20 cellular contexts compared by ENCODE assay signal in the genomic region with DNA sequence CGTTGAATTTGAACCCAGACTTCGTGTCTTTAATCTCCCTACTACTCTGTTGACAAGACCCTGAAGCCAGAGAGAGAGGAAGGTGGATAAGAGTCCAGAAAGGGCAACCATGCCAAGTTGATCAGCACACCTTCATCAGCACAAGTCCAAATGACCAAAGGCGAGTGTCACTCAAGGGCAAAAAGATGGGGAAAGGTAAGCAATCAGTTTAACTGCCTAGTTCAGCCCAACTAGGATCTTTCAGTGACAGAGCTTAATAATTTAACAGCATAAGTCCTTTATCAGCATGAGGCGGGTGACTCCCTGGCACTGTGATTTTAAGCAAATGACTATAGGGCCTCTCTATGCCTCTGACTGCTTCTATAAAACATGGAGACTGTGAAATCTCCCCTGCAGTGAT. TPM values are rescaled to one million over a fixed set of nuclear protein-coding genes. Genes with fewer than 3 reads are reported as not detected.
A peak's percentile ranks its signal among the peaks of the same experiment; 100 is the strongest.
DNase-seq lines count a peak whose midpoint lies in the region; ATAC-seq and TF ChIP-seq lines count a peak whose summit lies in the region.
"Had no signal": no experiment of that assay in that cellular context is flagged by ENCODE, and none has a peak within 500 bp of the region (broad histone marks: within the 10 kb centered on the region; RNA-seq: fewer than 3 reads in every experiment).

No MANE protein-coding gene starts in this region.

- H3K79me2 ChIP-seq in fibroblast of lung (ENCODE audit: control insufficient read depth, insufficient read depth, low read length): peaks cover 45% of the 10 kb centered on the region

- H3K36me3 ChIP-seq in fibroblast of lung (ENCODE audit: control insufficient read depth, insufficient read depth, low read length): no peaks in the 10 kb centered on the region
- H3K36me3 ChIP-seq in esophagus muscularis mucosa: peaks cover 0 to 6% (median 0%) of the 10 kb centered on the region in 4 donors
- H3K36me3 ChIP-seq: sigmoid colon, suprapubic skin had no signal

- 75% methylated on average over 4 of the region's 4 CpGs for WGBS in esophagus muscularis mucosa

- intact Hi-C loops in CD4-positive, alpha-beta T cell (cut with DNase I, micrococcal nuclease): loop anchor here in 1 of 2 experiments (5.0 kb wide), 1 partner anchor 34 kb away; no protein-coding TSS in a partner anchor
- intact Hi-C loops in esophagus muscularis mucosa (cut with DNase I): no loop called here

- no peak overlapping the region for H3K4me3 Mint-ChIP-seq in CD4-positive, alpha-beta T cell
- H3K4me3 Mint-ChIP-seq in osteocyte (ENCODE audit: unreplicated experiment): no peak overlapping the region
- H3K4me3 Mint-ChIP-seq: activated CD4-positive, alpha-beta T cell treated with anti-CD3 and anti-CD28 coated beads for 36 hours; B cell; mesothelial cell of epicardium had no signal

- no peak overlapping the region for H3K9ac ChIP-seq in fibroblast of lung (ENCODE audit: insufficient read depth, low read length)

- peak overlapping the region; percentile 9 for H3K27ac Mint-ChIP-seq in CD4-positive, alpha-beta T cell
- H3K27ac Mint-ChIP-seq in osteocyte (ENCODE audit: unreplicated experiment): peak overlapping the region; percentile 87
- H3K27ac Mint-ChIP-seq: activated CD4-positive, alpha-beta T cell treated with anti-CD3 and anti-CD28 coated beads for 36 hours; B cell; mesothelial cell of epicardium had no signal

- CTCF ChIA-PET in CD4-positive, alpha-beta T cell (lab: Charles Lee): no interaction called here

- no peak overlapping the region for H3K4me2 ChIP-seq in fibroblast of lung (ENCODE audit: extremely low read depth, insufficient read depth, low read length)

- H3K36me3 Mint-ChIP-seq in CD4-positive, alpha-beta T cell (ENCODE audit: low read depth): peaks cover 67% of the 10 kb centered on the region
- peaks cover 6% of the 10 kb centered on the region for H3K36me3 Mint-ChIP-seq in osteocyte (ENCODE audit: unreplicated experiment)

- no peaks in the 10 kb centered on the region for H3K9me3 ChIP-seq in CD4-positive, alpha-beta T cell (ENCODE audit: control insufficient read depth, low read length)
- H3K9me3 ChIP-seq in fibroblast of lung (ENCODE audit: control insufficient read depth, insufficient read depth, low read depth, low read length): no peaks in the 10 kb centered on the region
- H3K9me3 ChIP-seq in esophagus muscularis mucosa: no peaks in the 10 kb centered on the region
- H3K9me3 ChIP-seq: sigmoid colon, suprapubic skin had no signal

- H2AFZ ChIP-seq in fibroblast of lung (ENCODE audit: low read length): no peak overlapping the region

- H3K4me1 Mint-ChIP-seq in CD4-positive, alpha-beta T cell (ENCODE audit: low read depth): peaks cover 90% of the 10 kb centered on the region
- H3K4me1 Mint-ChIP-seq in osteocyte (ENCODE audit: unreplicated experiment): peaks cover 38% of the 10 kb centered on the region

- H3K27me3 ChIP-seq in CD4-positive, alpha-beta T cell (ENCODE audit: control insufficient read depth, insufficient read depth, low read length): no peaks in the 10 kb centered on the region
- H3K27me3 ChIP-seq in fibroblast of lung (ENCODE audit: control insufficient read depth, insufficient read depth, low read length): no peaks in the 10 kb centered on the region
- H3K27me3 ChIP-seq in esophagus muscularis mucosa: no peaks in the 10 kb centered on the region
- H3K27me3 ChIP-seq: sigmoid colon, suprapubic skin had no signal

- TF ChIP-seq POLR2A in esophagus muscularis mucosa (IDR thresholded peaks at IDR 0.05; ENCODE audit: low read depth): no peak

- no peaks in the 10 kb centered on the region for H4K20me1 ChIP-seq in fibroblast of lung (ENCODE audit: control insufficient read depth, extremely low read depth, insufficient read depth, low read length)

- H3K4me3 ChIP-seq in fibroblast of lung (replicated peaks in 1 of 4; ENCODE audit: control extremely low read depth in 1 of 4, insufficient read depth in 1 of 4, low read depth in 3 of 4, low read length in 4 of 4) (no peak overlapping the region), esophagus muscularis mucosa (no peak overlapping the region)
- H3K4me3 ChIP-seq: sigmoid colon, suprapubic skin had no signal

- H3K4me1 ChIP-seq in fibroblast of lung (ENCODE audit: control insufficient read depth, extremely low read depth, insufficient read depth, low read length) (peaks cover 5% of the 10 kb centered on the region), esophagus muscularis mucosa (peaks cover 4 to 44% (median 6%) of the 10 kb centered on the region in 4 donors)

- no peak overlapping the region for H3K27ac ChIP-seq in CD4-positive, alpha-beta T cell (ENCODE audit: low read depth, low read length)
- H3K27ac ChIP-seq in fibroblast of lung (ENCODE audit: insufficient read depth, low read length) (peak overlapping the region; percentile 92), esophagus muscularis mucosa (replicated peaks in 1 of 4) (no peak overlapping the region)
- H3K27ac ChIP-seq: sigmoid colon, suprapubic skin had no signal

- no peak for TF ChIP-seq CTCF in CD4-positive, alpha-beta T cell (IDR thresholded peaks at IDR 0.05)
- TF ChIP-seq CTCF in fibroblast of lung (conservative IDR thresholded peaks at IDR 0.05 in 1 of 2, IDR thresholded peaks at IDR 0.05 in 1 of 2; ENCODE audit: low read depth in 1 of 2, low read length in 2 of 2) (no peak), osteocyte (IDR thresholded peaks at IDR 0.05) (no peak), esophagus muscularis mucosa (IDR thresholded peaks at IDR 0.05) (no peak)

- no peak for ATAC-seq in CD4-positive, alpha-beta T cell (ENCODE audit: poor library complexity)
- ATAC-seq: activated CD4-positive, alpha-beta T cell treated with anti-CD3 and anti-CD28 coated beads for 36 hours had no signal

- H3K27me3 Mint-ChIP-seq in CD4-positive, alpha-beta T cell: no peaks in the 10 kb centered on the region
- no peaks in the 10 kb centered on the region for H3K27me3 Mint-ChIP-seq in osteocyte (ENCODE audit: unreplicated experiment)
- H3K27me3 Mint-ChIP-seq: activated CD4-positive, alpha-beta T cell treated with anti-CD3 and anti-CD28 coated beads for 36 hours; B cell had no signal

- no peaks in the 10 kb centered on the region for H3K9me3 Mint-ChIP-seq in CD4-positive, alpha-beta T cell
- no peaks in the 10 kb centered on the region for H3K9me3 Mint-ChIP-seq in osteocyte (ENCODE audit: unreplicated experiment)
- H3K9me3 Mint-ChIP-seq: mesothelial cell of epicardium had no signal

- no peak for TF ChIP-seq EP300 in esophagus muscularis mucosa (IDR thresholded peaks at IDR 0.05)

- POLR2A ChIA-PET in CD4-positive, alpha-beta T cell (lab: Charles Lee): interaction anchor here (0.7 to 1.0 kb wide), 2 partner anchors 11 to 346 kb away, joined by 3 read pairs; no protein-coding TSS in a partner anchor

- DNase-seq in CD4-positive, alpha-beta T cell: no peak
- peak; percentile 9 for DNase-seq in HS-27A (ENCODE audit: low read depth)
- peak in 1 of 2 donors; percentile 6 for DNase-seq in fibroblast of lung (ENCODE audit: low read depth in 2 of 2)
- DNase-seq in osteocyte (ENCODE audit: extremely low spot score, unreplicated experiment): no peak
- DNase-seq in CD1c-positive myeloid dendritic cell (ENCODE audit: extremely low spot score): no peak
- no peak for DNase-seq in NCI-H2196 (lab: John Stamatoyannopoulos, UW; ENCODE audit: unreplicated experiment)
- no peak for DNase-seq in AG08396 (ENCODE audit: low spot score)
- DNase-seq in esophagus muscularis mucosa (ENCODE audit: extremely low spot score): no peak
- DNase-seq: activated CD4-positive, alpha-beta T cell treated with anti-CD3 and anti-CD28 coated beads for 36 hours; activated naive CD4-positive, alpha-beta T cell treated with Interleukin-2 at 50 U/mL for 16 hours; DND-41; head of caudate nucleus; Karpas-422; NCI-H1105 treated with DMSO at 0.1 percent for 48 hours; NK-92 treated with Interleukin-12 subunit alpha and Interleukin-12 subunit beta, amount 100 ng/mL, for 24 hours; sigmoid colon; stimulated activated CD4-positive, alpha-beta T cell treated with anti-CD3 and anti-CD28 coated beads, Interleukin-4, amount 100 ng/mL, for 1 hour had no signal

RNA-seq across cellular contexts. Expression of a gene that starts 6.2 kb away (rescaled TPM):
- total RNA-seq in CD4-positive, alpha-beta T cell: 10 to 100 TPM; 51.7 to 52.4 TPM
- total RNA-seq in fibroblast of lung: 64.2 and 87.4 TPM in 2 replicates
- 56.8 and 65.0 TPM in 2 replicates for polyA plus RNA-seq in fibroblast of lung
- polyA plus RNA-seq in fibroblast of lung (2012): 53.4 and 61.0 TPM in 2 replicates
- polyA minus RNA-seq in fibroblast of lung (ENCODE audit: low replicate concordance): 5.3 and 7.1 TPM in 2 replicates
- 32.1 and 33.1 TPM in 2 replicates for total RNA-seq in osteocyte
- total RNA-seq in esophagus muscularis mucosa: 10 to 100 TPM; 55.2 to 69.3 (median 63.4) TPM
